Comparison of ENCODE assay signal across 1 cellular context in genomic region chr16:3643095-3643730, GRCh38.
TF ChIP-seq lines count a peak whose summit lies in the region.

No MANE protein-coding gene starts in this region.

TF ChIP-seq in SK-N-SH, 30 proteins besides CTCF, POLR2A, EP300 and RAD21 (continued from another document):
- no peak for TF ChIP-seq TCF12 (IDR thresholded peaks at IDR 0.05)
- TF ChIP-seq, protein P1, sequence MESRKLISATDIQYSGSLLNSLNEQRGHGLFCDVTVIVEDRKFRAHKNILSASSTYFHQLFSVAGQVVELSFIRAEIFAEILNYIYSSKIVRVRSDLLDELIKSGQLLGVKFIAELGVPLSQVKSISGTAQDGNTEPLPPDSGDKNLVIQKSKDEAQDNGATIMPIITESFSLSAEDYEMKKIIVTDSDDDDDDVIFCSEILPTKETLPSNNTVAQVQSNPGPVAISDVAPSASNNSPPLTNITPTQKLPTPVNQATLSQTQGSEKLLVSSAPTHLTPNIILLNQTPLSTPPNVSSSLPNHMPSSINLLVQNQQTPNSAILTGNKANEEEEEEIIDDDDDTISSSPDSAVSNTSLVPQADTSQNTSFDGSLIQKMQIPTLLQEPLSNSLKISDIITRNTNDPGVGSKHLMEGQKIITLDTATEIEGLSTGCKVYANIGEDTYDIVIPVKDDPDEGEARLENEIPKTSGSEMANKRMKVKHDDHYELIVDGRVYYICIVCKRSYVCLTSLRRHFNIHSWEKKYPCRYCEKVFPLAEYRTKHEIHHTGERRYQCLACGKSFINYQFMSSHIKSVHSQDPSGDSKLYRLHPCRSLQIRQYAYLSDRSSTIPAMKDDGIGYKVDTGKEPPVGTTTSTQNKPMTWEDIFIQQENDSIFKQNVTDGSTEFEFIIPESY (IDR thresholded peaks at IDR 0.05; ENCODE audit: borderline replicate concordance, low read depth): no peak
- no peak for TF ChIP-seq MXI1 (IDR thresholded peaks at IDR 0.05; ENCODE audit: low read depth, low read length)
- no peak for TF ChIP-seq GABPA (IDR thresholded peaks at IDR 0.05; ENCODE audit: low read depth)
- TF ChIP-seq SIN3A (IDR thresholded peaks at IDR 0.05; ENCODE audit: borderline replicate concordance, low read depth, low read length): no peak
- TF ChIP-seq REST (IDR thresholded peaks at IDR 0.05; ENCODE audit: low read depth, low read length): no peak
- TF ChIP-seq JUND (IDR thresholded peaks at IDR 0.05): no peak
